ENCODE assay signal across 8 cellular contexts in the genomic region with DNA sequence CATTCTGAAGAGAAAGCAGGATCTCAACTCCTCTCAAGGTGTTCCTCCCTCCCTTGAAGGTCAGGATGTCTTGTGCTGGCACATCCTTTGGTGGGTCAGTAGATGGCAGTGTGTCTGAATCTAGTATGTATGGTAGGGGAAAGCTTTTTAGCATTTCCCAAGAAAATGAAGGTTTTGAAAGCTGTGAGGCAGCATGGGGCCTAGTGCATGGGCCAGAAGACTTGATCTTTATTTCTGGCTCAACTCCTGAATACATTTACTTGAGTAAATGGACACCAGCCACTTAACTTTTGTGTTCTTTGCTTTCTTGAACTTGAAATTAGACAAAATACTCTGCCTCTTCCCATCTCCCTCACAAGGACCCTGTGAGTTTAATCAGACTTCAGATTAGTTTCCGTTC.
DNase-seq lines count a peak whose midpoint lies in the region; ATAC-seq and TF ChIP-seq lines count a peak whose summit lies in the region.

No MANE protein-coding gene starts in this region.

- TF ChIP-seq CTCF in PC-3 (conservative IDR thresholded peaks at IDR 0.05; ENCODE audit: low read depth, low read length): peak; percentile 93

- intact Hi-C loops in PC-3 (cut with micrococcal nuclease): loop anchor here (2.0 to 10.0 kb wide), 5 partner anchors 163 to 1254 kb away; no protein-coding TSS in a partner anchor
- intact Hi-C loops in left cardiac atrium (cut with DNase I): no loop called here

- H3K27me3 ChIP-seq in PC-3 (ENCODE audit: low read length): no peaks in the 10 kb centered on the region

- no peak overlapping the region for H3K9ac ChIP-seq in PC-3 (ENCODE audit: low read length)

- H3K9me3 ChIP-seq in PC-3 (ENCODE audit: low read length): no peaks in the 10 kb centered on the region

- H3K27ac Mint-ChIP-seq in activated naive CD4-positive, alpha-beta T cell treated with anti-CD3 and anti-CD28 coated beads, Interleukin-2, amount 50 U/mL, for 72 hours: no peak overlapping the region

- no TSS peak for BruUV-seq in PC-3 (replicated peaks; lab: Mats Ljungman, UMichigan)

- ATAC-seq in GM19455 (IDR thresholded peaks at IDR 0.05; ENCODE audit: unreplicated experiment) (peak; percentile 92), HG03457 (IDR thresholded peaks at IDR 0.05; ENCODE audit: unreplicated experiment) (peak; percentile 97), PC-3 (peak; percentile 98), left cardiac atrium (peak; percentile 86 to 93)
- ATAC-seq in activated naive CD4-positive, alpha-beta T cell treated with anti-CD3 and anti-CD28 coated beads, Interleukin-2, amount 50 U/mL, for 72 hours: peak; percentile 73 to 79

- H3K4me2 ChIP-seq in PC-3 (ENCODE audit: low read length): no peak overlapping the region

- H3K4me3 ChIP-seq in PC-3 (ENCODE audit: low read length): no peak overlapping the region

- H3K79me2 ChIP-seq in PC-3 (ENCODE audit: low read length): no peaks in the 10 kb centered on the region

- H3F3A ChIP-seq in PC-3 (ENCODE audit: low read length, unreplicated experiment): no peaks in the 10 kb centered on the region

- H3K36me3 ChIP-seq in PC-3 (ENCODE audit: low read depth, low read length): no peaks in the 10 kb centered on the region

- DNase-seq in DMS 273 (lab: John Stamatoyannopoulos, UW; ENCODE audit: unreplicated experiment): peak; percentile 38
- peak; percentile 75 for DNase-seq in PC-3
- DNase-seq in activated naive CD4-positive, alpha-beta T cell treated with anti-CD3 and anti-CD28 coated beads, Interleukin-2, amount 50 U/mL, for 72 hours (ENCODE audit: low spot score in 2 of 2): peak in 1 of 2 donors; percentile 19
- DNase-seq in left cardiac atrium: no peak
- peak; percentile 67 for DNase-seq in renal cortical epithelial cell (ENCODE audit: low read depth)
- no peak for DNase-seq in cortex of kidney (lab: John Stamatoyannopoulos, UW)

- no peaks in the 10 kb centered on the region for H3K9me3 Mint-ChIP-seq in activated naive CD4-positive, alpha-beta T cell treated with anti-CD3 and anti-CD28 coated beads, Interleukin-2, amount 50 U/mL, for 72 hours

- no peak overlapping the region for H2AFZ ChIP-seq in PC-3 (ENCODE audit: low read length)

- POLR2A ChIA-PET in PC-3 (lab: Charles Lee; ENCODE audit: unreplicated experiment): interaction anchor here (0.5 kb wide), 1 partner anchor 438 kb away, joined by 6 read pairs; no protein-coding TSS in a partner anchor

- H4K20me1 ChIP-seq in PC-3 (ENCODE audit: low read length): no peaks in the 10 kb centered on the region

- CTCF ChIA-PET in PC-3 (lab: Charles Lee): no interaction called here

- H3K36me3 Mint-ChIP-seq in activated naive CD4-positive, alpha-beta T cell treated with anti-CD3 and anti-CD28 coated beads, Interleukin-2, amount 50 U/mL, for 72 hours: no peaks in the 10 kb centered on the region

- no peaks in the 10 kb centered on the region for H3K4me1 ChIP-seq in PC-3 (ENCODE audit: insufficient read depth, low read length)

- no peaks in the 10 kb centered on the region for H3K9me2 ChIP-seq in PC-3 (replicated peaks; ENCODE audit: low read length)

- no peak overlapping the region for H3K27ac ChIP-seq in PC-3 (ENCODE audit: low read length)

Comparison
In these comparisons a context has a peak if more than half of its experiments do, and no peak if none do; other contexts are left out.
1. DNase-seq: peak in DMS 273 (single experiment), PC-3 (single experiment) and renal cortical epithelial cell (single experiment); none in left cardiac atrium (single experiment) and cortex of kidney (single experiment).
2. Peak in every context shown above with its lines, with median percentiles within 50 percentile points of each other: ATAC-seq.